17 cellular contexts compared by ENCODE assay signal in genomic region chr1:224879404-224879803, GRCh38. TPM values are rescaled to one million over a fixed set of nuclear protein-coding genes. Genes with fewer than 3 reads are reported as not detected.
DNase-seq lines count a peak whose midpoint lies in the region; ATAC-seq, FAIRE-seq and TF ChIP-seq lines count a peak whose summit lies in the region.
"Had no signal": no experiment of that assay in that cellular context is flagged by ENCODE, and none has a peak within 500 bp of the region (broad histone marks: within the 10 kb centered on the region; RNA-seq: fewer than 3 reads in every experiment).

No MANE protein-coding gene starts in this region.

- H3K4me2 ChIP-seq in astrocyte (ENCODE audit: low read length) = no peak overlapping the region

- peak; percentile 52 for DNase-seq in HFFc6
- peak; percentile 64 for DNase-seq in astrocyte (ENCODE audit: low read depth)
- peak; percentile 69 for DNase-seq in islet precursor cell
- DNase-seq in upper lobe of left lung = no peak
- no peak for DNase-seq in NCI-H187 (lab: John Stamatoyannopoulos, UW)
- no peak for DNase-seq in COLO668 (lab: John Stamatoyannopoulos, UW; ENCODE audit: unreplicated experiment)
- no peak for DNase-seq in MG63
- DNase-seq: activated naive CD4-positive, alpha-beta T cell treated with anti-CD3 and anti-CD28 coated beads, Interleukin-2, amount 50 U/mL, for 16 hours; colonic mucosa; gastrocnemius medialis; GOT3; NCI-H1105 treated with DMSO at 0.1 percent for 48 hours; NCI-H526 treated with DMSO at 0.1 percent for 48 hours; nephron progenitor cell; spleen; testis had no signal

- no peaks in the 10 kb centered on the region for H3K36me3 Mint-ChIP-seq in HFFc6 (ENCODE audit: low read depth)
- no peaks in the 10 kb centered on the region for H3K36me3 Mint-ChIP-seq in astrocyte (ENCODE audit: low read depth, unreplicated experiment)

- no peak for TF ChIP-seq POLR2A in upper lobe of left lung (IDR thresholded peaks at IDR 0.05)

- no peaks in the 10 kb centered on the region for H3K79me2 ChIP-seq in astrocyte (ENCODE audit: insufficient read depth, low read length)

- H3K4me3 ChIP-seq in astrocyte (ENCODE audit: insufficient read depth, low read depth, low read length) = no peak overlapping the region
- H3K4me3 ChIP-seq in upper lobe of left lung = no peak overlapping the region
- H3K4me3 ChIP-seq in MG63 = no peak overlapping the region
- H3K4me3 ChIP-seq: colonic mucosa, gastrocnemius medialis, spleen, testis had no signal

- no peak for TF ChIP-seq EP300 in upper lobe of left lung (IDR thresholded peaks at IDR 0.05)

- H3K4me3 Mint-ChIP-seq in HFFc6 (no peak overlapping the region), astrocyte (ENCODE audit: unreplicated experiment) (no peak overlapping the region)
- H3K4me3 Mint-ChIP-seq: nephron progenitor cell had no signal

- H3K36me3 ChIP-seq in astrocyte (ENCODE audit: insufficient read depth, low read length) (no peaks in the 10 kb centered on the region), upper lobe of left lung (no peaks in the 10 kb centered on the region), MG63 (no peaks in the 10 kb centered on the region)
- H3K36me3 ChIP-seq: colonic mucosa, gastrocnemius medialis, spleen had no signal

- no peak for TF ChIP-seq CTCF in HFFc6 (IDR thresholded peaks at IDR 0.05)
- no peak for TF ChIP-seq CTCF in astrocyte (IDR thresholded peaks at IDR 0.05; ENCODE audit: insufficient read depth, low read depth, low read length)
- no peak for TF ChIP-seq CTCF in upper lobe of left lung (IDR thresholded peaks at IDR 0.05)

- H3K4me1 Mint-ChIP-seq in HFFc6 (ENCODE audit: low read depth) = peaks cover 43% of the 10 kb centered on the region
- peaks cover 32% of the 10 kb centered on the region for H3K4me1 Mint-ChIP-seq in astrocyte (ENCODE audit: low read depth, unreplicated experiment)

- H3K4me1 ChIP-seq in astrocyte (ENCODE audit: insufficient read depth, low read length) (no peaks in the 10 kb centered on the region), upper lobe of left lung (peaks cover 0 to 2% (median 0%) of the 10 kb centered on the region in 4 donors)
- H3K4me1 ChIP-seq: gastrocnemius medialis, spleen, testis had no signal

- no peak overlapping the region for H3K9ac ChIP-seq in astrocyte (ENCODE audit: low read length)

- no peaks in the 10 kb centered on the region for H4K20me1 ChIP-seq in astrocyte (ENCODE audit: insufficient read depth, low read length)

- no peak overlapping the region for H2AFZ ChIP-seq in astrocyte (ENCODE audit: low read depth, low read length)

- ATAC-seq in upper lobe of left lung (ENCODE audit: low FRiP score in 2 of 2) = peak; percentile 59 to 63
- ATAC-seq: gastrocnemius medialis had no signal

- H3K9me3 ChIP-seq in astrocyte (ENCODE audit: insufficient read depth, low read depth, low read length) = no peaks in the 10 kb centered on the region
- no peaks in the 10 kb centered on the region for H3K9me3 ChIP-seq in upper lobe of left lung
- H3K9me3 ChIP-seq in MG63 = no peaks in the 10 kb centered on the region
- H3K9me3 ChIP-seq: colonic mucosa, gastrocnemius medialis, spleen, testis had no signal

- H3K9me3 Mint-ChIP-seq in HFFc6 = no peaks in the 10 kb centered on the region
- H3K9me3 Mint-ChIP-seq in astrocyte (ENCODE audit: unreplicated experiment) = peaks cover 2% of the 10 kb centered on the region
- H3K9me3 Mint-ChIP-seq: nephron progenitor cell had no signal

- peak; percentile 39 for FAIRE-seq in astrocyte (lab: Jason Lieb, UNC)
- FAIRE-seq: keratinocyte had no signal

- peaks cover 7% of the 10 kb centered on the region for H3K27me3 ChIP-seq in astrocyte (ENCODE audit: insufficient read depth, low read length)
- no peaks in the 10 kb centered on the region for H3K27me3 ChIP-seq in upper lobe of left lung
- H3K27me3 ChIP-seq in MG63 = no peaks in the 10 kb centered on the region; the same call in 1 of the 2 replicates
- H3K27me3 ChIP-seq: colonic mucosa, testis had no signal

- H3K27me3 Mint-ChIP-seq in HFFc6 (ENCODE audit: insufficient read depth) = peaks cover 42% of the 10 kb centered on the region
- peaks cover 2% of the 10 kb centered on the region for H3K27me3 Mint-ChIP-seq in astrocyte (ENCODE audit: low read depth, unreplicated experiment)

- 52 to 55% methylated on average over 5 of the region's 5 CpGs for WGBS in upper lobe of left lung, 2 donors

- H3K27ac ChIP-seq in astrocyte (ENCODE audit: low read depth, low read length) (no peak overlapping the region), upper lobe of left lung (no peak overlapping the region)
- H3K27ac ChIP-seq: colonic mucosa, gastrocnemius medialis, spleen, testis had no signal

- H3K27ac Mint-ChIP-seq in HFFc6 (no peak overlapping the region), astrocyte (ENCODE audit: unreplicated experiment) (peak overlapping the region; percentile 98)
- H3K27ac Mint-ChIP-seq: nephron progenitor cell had no signal

RNA-seq across cellular contexts. Expression of gene DNAH14, which starts 50.1 kb away (rescaled TPM):
- total RNA-seq in HFFc6 (2021; fragmentation: NEBNext Ultra II Directional; extraction: Animal tissue kit (Norgen Biotek cat#: 25700)) = 1 to 10 TPM; 6.0 to 8.4 (median 6.9) TPM
- total RNA-seq in astrocyte (20.2 and 21.2 TPM in 2 replicates), upper lobe of left lung (10 to 100 TPM in 5 of 6 donors, 1 to 10 TPM in 1; 2.1 to 26.5 (median 12.9) TPM)
- 40.5 and 41.6 TPM in 2 replicates for total RNA-seq in MG63 (2014; rRNA removed; shearing (Covaris generic); ENCODE audit: low replicate concordance)

Comparison
In these comparisons a context has a peak if more than half of its experiments do, and no peak if none do; other contexts are left out.
1. DNase-seq: peak in HFFc6 (single experiment), astrocyte (single experiment) and islet precursor cell (single experiment); none in upper lobe of left lung (0 of 2), NCI-H187 (0 of 2), COLO668 (single experiment) and MG63 (single experiment).